9 cellular contexts compared by ENCODE assay signal in the genomic region with DNA sequence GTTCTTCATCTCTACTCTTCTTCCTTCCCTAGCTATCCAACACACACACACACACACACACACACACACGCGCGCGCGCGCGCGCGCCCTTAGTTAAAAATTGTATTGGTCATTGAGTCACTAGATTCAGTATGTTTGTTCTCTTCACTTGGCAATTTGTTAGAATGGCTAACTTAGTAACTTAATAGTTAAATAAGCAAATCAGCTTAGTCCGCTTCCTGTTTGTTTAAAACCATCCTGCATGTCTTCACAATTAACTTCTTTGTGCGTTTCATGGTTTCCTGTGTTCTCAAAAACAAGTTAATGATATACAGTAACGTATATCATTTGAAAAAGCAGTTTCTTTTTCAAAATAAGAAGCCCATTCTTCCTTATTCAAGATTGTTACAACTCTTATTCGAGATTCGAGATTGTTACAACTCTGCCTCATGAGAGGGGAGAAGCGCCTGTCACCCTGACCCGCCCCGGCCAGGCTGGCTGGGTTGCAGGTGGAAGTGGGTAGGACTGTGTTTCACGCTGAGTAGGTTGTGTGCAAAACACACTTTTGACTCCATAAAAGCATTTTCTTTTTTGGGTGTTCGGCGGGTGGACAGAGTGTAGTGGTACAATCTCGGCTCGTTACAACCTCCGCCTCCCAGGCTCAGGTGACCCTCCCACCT. TPM values are rescaled to one million over a fixed set of nuclear protein-coding genes. Genes with fewer than 3 reads are reported as not detected.
A peak's percentile ranks its signal among the peaks of the same experiment; 100 is the strongest.
DNase-seq lines count a peak whose midpoint lies in the region; ATAC-seq and TF ChIP-seq lines count a peak whose summit lies in the region.
"Had no signal": no experiment of that assay in that cellular context is flagged by ENCODE, and none has a peak within 500 bp of the region (broad histone marks: within the 10 kb centered on the region; RNA-seq: fewer than 3 reads in every experiment).

No MANE protein-coding gene starts in this region.

- no peaks in the 10 kb centered on the region for H3K4me1 ChIP-seq in H9 (ENCODE audit: insufficient read depth, low read length)
- H3K4me1 ChIP-seq: SJCRH30 had no signal

- H3K14ac ChIP-seq in H9 (ENCODE audit: insufficient read depth, low read length), result no peak overlapping the region

- peaks cover 8 to 9% of the 10 kb centered on the region in 2 donors for H3K4me1 Mint-ChIP-seq in natural killer cell treated with Interleukin-12 subunit alpha and Interleukin-12 subunit beta and Interleukin-15 and Interleukin-18, amount 100 ng/mL, for 72 hours (ENCODE audit: low read depth in 2 of 2)
- H3K4me1 Mint-ChIP-seq in H9, result no peaks in the 10 kb centered on the region

- ATAC-seq in GM18873 (IDR thresholded peaks at IDR 0.05; ENCODE audit: low FRiP score, unreplicated experiment) (peak; percentile 56), HG03108 (IDR thresholded peaks at IDR 0.05; ENCODE audit: unreplicated experiment) (peak; percentile 70)
- ATAC-seq in natural killer cell treated with Interleukin-12 subunit alpha and Interleukin-12 subunit beta and Interleukin-15 and Interleukin-18, amount 100 ng/mL, for 72 hours, result peak; percentile 71 to 76

- no peak overlapping the region for H3K4me2 ChIP-seq in H9 (ENCODE audit: insufficient read depth, insufficient read length, low read length)

- TF ChIP-seq CTCF in H9 (conservative IDR thresholded peaks at IDR 0.05), result no peak

- no peaks in the 10 kb centered on the region for H3K23me2 ChIP-seq in H9 (ENCODE audit: insufficient read length, low read depth, low read length, poor library complexity, severe bottlenecking)

- no peak overlapping the region for H2BK20ac ChIP-seq in H9 (ENCODE audit: low read depth, low read length, poor library complexity, severe bottlenecking)

- no peak overlapping the region for H2BK120ac ChIP-seq in H9 (ENCODE audit: low read depth, low read length, poor library complexity, severe bottlenecking)

- no peak overlapping the region for H2AK5ac ChIP-seq in H9 (ENCODE audit: insufficient read length, low read length)

- no peaks in the 10 kb centered on the region for H3K79me2 ChIP-seq in H9 (ENCODE audit: insufficient read depth, low read length)

- no peak overlapping the region for H2BK15ac ChIP-seq in H9 (ENCODE audit: low read depth, low read length)

- no peak overlapping the region for H4K5ac ChIP-seq in H9 (ENCODE audit: insufficient read length, low read depth, low read length)

- no peak overlapping the region for H2BK5ac ChIP-seq in H9 (ENCODE audit: insufficient read length, low read length)

- H4K91ac ChIP-seq in H9 (ENCODE audit: insufficient read length, low read depth, low read length), result no peak overlapping the region

- DNase-seq in activated T-helper 1 cell treated with Interleukin-2 at 50 U/mL for 16 hours (ENCODE audit: low read depth), result peak; percentile 39
- no peak for DNase-seq in natural killer cell treated with Interleukin-12 subunit alpha and Interleukin-12 subunit beta and Interleukin-15 and Interleukin-18, amount 100 ng/mL, for 72 hours (ENCODE audit: low spot score)
- no peak for DNase-seq in stimulated activated CD8-positive, alpha-beta memory T cell treated with anti-CD3 and anti-CD28 coated beads, Interleukin-4, amount 100 ng/mL, for 48 hours
- DNase-seq in cortex of kidney (lab: John Stamatoyannopoulos, UW), result no peak
- no peak for DNase-seq in H9
- no peak for DNase-seq in NCI-H1048 (lab: John Stamatoyannopoulos, UW)
- DNase-seq: SJCRH30 had no signal

- H3K18ac ChIP-seq in H9 (ENCODE audit: insufficient read length, low read depth, low read length), result no peak overlapping the region

- no peaks in the 10 kb centered on the region for H3K79me1 ChIP-seq in H9 (ENCODE audit: insufficient read depth, low read depth, low read length, poor library complexity, severe bottlenecking)

- H4K20me1 ChIP-seq in H9 (ENCODE audit: control insufficient read depth, insufficient read depth, insufficient read length), result no peaks in the 10 kb centered on the region

- H3K27me3 Mint-ChIP-seq in natural killer cell treated with Interleukin-12 subunit alpha and Interleukin-12 subunit beta and Interleukin-15 and Interleukin-18, amount 100 ng/mL, for 72 hours, result no peaks in the 10 kb centered on the region
- no peaks in the 10 kb centered on the region; the same call in 1 of the 2 replicates for H3K27me3 Mint-ChIP-seq in H9 (ENCODE audit: low read depth)

- no peaks in the 10 kb centered on the region for H3K36me3 Mint-ChIP-seq in natural killer cell treated with Interleukin-12 subunit alpha and Interleukin-12 subunit beta and Interleukin-15 and Interleukin-18, amount 100 ng/mL, for 72 hours
- H3K36me3 Mint-ChIP-seq in H9 (ENCODE audit: insufficient read depth in 1 of 3, low read depth in 3 of 3), result peaks cover 8 to 11% (median 9%) of the 10 kb centered on the region in 3 experiments

- H3K4ac ChIP-seq in H9 (ENCODE audit: low read depth, low read length), result no peak overlapping the region

- H3K9me3 Mint-ChIP-seq in natural killer cell treated with Interleukin-12 subunit alpha and Interleukin-12 subunit beta and Interleukin-15 and Interleukin-18, amount 100 ng/mL, for 72 hours, result no peaks in the 10 kb centered on the region
- H3K9me3 Mint-ChIP-seq in H9, result peaks cover 0 to 4% of the 10 kb centered on the region in 2 experiments; a peak in 1 of 5 replicates

- no CpG with 5 or more reads among the region's 23 CpGs for WGBS in H9 (ENCODE audit: extremely low coverage, insufficient read length, low lambda C conversion rate)

- H3T11ph ChIP-seq in H9 (ENCODE audit: low read length), result no peak overlapping the region

- no peak overlapping the region for H2BK12ac ChIP-seq in H9 (ENCODE audit: insufficient read length, low read depth, low read length)

- no peak overlapping the region for H4K8ac ChIP-seq in H9 (replicated peaks; ENCODE audit: insufficient read length, low read depth, low read length)

- H3K56ac ChIP-seq in H9 (ENCODE audit: insufficient read length, low read depth, low read length), result no peak overlapping the region

- H3K9ac ChIP-seq in H9 (ENCODE audit: extremely low read depth, insufficient read length, low read length), result no peak overlapping the region

- H3K27me3 ChIP-seq in H9 (ENCODE audit: insufficient read depth, low read length), result no peaks in the 10 kb centered on the region
- H3K27me3 ChIP-seq: SJCRH30 had no signal

- no peak overlapping the region for H3K23ac ChIP-seq in H9 (ENCODE audit: insufficient read length, low read depth, low read length)

- peak overlapping the region; percentile 83 to 96 for H3K27ac Mint-ChIP-seq in natural killer cell treated with Interleukin-12 subunit alpha and Interleukin-12 subunit beta and Interleukin-15 and Interleukin-18, amount 100 ng/mL, for 72 hours
- no peak overlapping the region for H3K27ac Mint-ChIP-seq in H9

- H2AFZ ChIP-seq in H9 (ENCODE audit: low read length), result no peak overlapping the region

- peak overlapping the region; percentile 78 for H3K4me3 Mint-ChIP-seq in natural killer cell treated with Interleukin-12 subunit alpha and Interleukin-12 subunit beta and Interleukin-15 and Interleukin-18, amount 100 ng/mL, for 72 hours
- H3K4me3 Mint-ChIP-seq in H9, result no peak overlapping the region

- H3K9me3 ChIP-seq in H9 (ENCODE audit: control insufficient read depth, low read depth, low read length), result no peaks in the 10 kb centered on the region
- H3K9me3 ChIP-seq: SJCRH30 had no signal

- H3K27ac ChIP-seq in H9 (ENCODE audit: insufficient read length, low read depth, low read length), result no peak overlapping the region
- H3K27ac ChIP-seq: SJCRH30 had no signal

RNA-seq across cellular contexts. Expression of gene CNNM3, which starts 9.5 kb away (rescaled TPM):
- total RNA-seq in natural killer cell treated with Interleukin-12 subunit alpha and Interleukin-12 subunit beta and Interleukin-15 and Interleukin-18, amount 100 ng/mL, for 72 hours, result 10 to 100 TPM; 15.7 to 32.9 TPM
- 22.8 and 25.0 TPM in 2 replicates for total RNA-seq in H9 (2021)

RNA-seq across cellular contexts. Expression of gene ANKRD23, which starts 37.2 kb away (rescaled TPM):
- total RNA-seq in natural killer cell treated with Interleukin-12 subunit alpha and Interleukin-12 subunit beta and Interleukin-15 and Interleukin-18, amount 100 ng/mL, for 72 hours, result 10 to 100 TPM in 1 of 2 donors, 1 to 10 TPM in 1; 7.4 to 12.9 TPM
- 2.3 and 2.4 TPM in 2 replicates for total RNA-seq in H9 (2021)

RNA-seq across cellular contexts. Expression of gene CNNM4, which starts 45.9 kb away (rescaled TPM):
- total RNA-seq in natural killer cell treated with Interleukin-12 subunit alpha and Interleukin-12 subunit beta and Interleukin-15 and Interleukin-18, amount 100 ng/mL, for 72 hours, result 1 to 10 TPM; 7.3 to 8.4 TPM
- 8.5 and 8.9 TPM in 2 replicates for total RNA-seq in H9 (2021)

RNA-seq across cellular contexts. Expression of gene ANKRD39, which starts 51.2 kb away (rescaled TPM):
- 10 to 100 TPM; 27.8 to 41.7 TPM for total RNA-seq in natural killer cell treated with Interleukin-12 subunit alpha and Interleukin-12 subunit beta and Interleukin-15 and Interleukin-18, amount 100 ng/mL, for 72 hours
- total RNA-seq in H9 (2021), result 13.0 and 13.9 TPM in 2 replicates

Comparison
In these comparisons a context has a peak if more than half of its experiments do, and no peak if none do; other contexts are left out.
1. H3K27ac Mint-ChIP-seq: peak in natural killer cell treated with Interleukin-12 subunit alpha and Interleukin-12 subunit beta and Interleukin-15 and Interleukin-18, amount 100 ng/mL, for 72 hours (2 of 2); none in H9 (0 of 3).
2. Peak in every context shown above with its lines, with median percentiles within 50 percentile points of each other: ATAC-seq.